Comparison of ENCODE assay signal across 9 cellular contexts in the genomic region with DNA sequence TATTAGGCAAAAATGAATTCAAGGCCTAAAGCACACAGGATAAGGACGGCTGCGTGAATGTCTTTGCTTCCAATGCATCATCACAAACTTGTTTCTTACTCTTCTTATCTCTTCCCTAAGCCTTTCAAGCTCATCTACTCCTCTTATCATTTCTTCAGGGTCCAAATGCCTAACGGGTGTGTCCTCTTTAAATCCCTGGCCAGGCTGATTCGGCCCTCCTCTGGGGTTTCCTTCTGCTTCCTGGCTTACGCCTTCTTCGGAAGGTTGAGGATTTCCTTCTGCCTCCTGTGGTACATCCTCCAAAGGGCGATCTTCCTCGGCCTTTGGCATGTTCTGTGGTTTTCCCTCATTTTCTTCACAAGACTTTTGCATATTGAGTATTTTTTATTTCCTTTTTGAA. TPM values are rescaled to one million over a fixed set of nuclear protein-coding genes. Genes with fewer than 3 reads are reported as not detected.
DNase-seq lines count a peak whose midpoint lies in the region; ATAC-seq, FAIRE-seq and TF ChIP-seq lines count a peak whose summit lies in the region.
"Had no signal": no experiment of that assay in that cellular context is flagged by ENCODE, and none has a peak within 500 bp of the region (broad histone marks: within the 10 kb centered on the region; RNA-seq: fewer than 3 reads in every experiment).

No MANE protein-coding gene starts in this region.

- peaks cover 0 to 19% (median 0%) of the 10 kb centered on the region in 9 donors for H3K36me3 ChIP-seq in heart right ventricle

- H3K4me3 ChIP-seq in GM08714 (ENCODE audit: low read length) (peak overlapping the region; percentile 63), heart right ventricle (peak overlapping the region; percentile 41 to 84 (median 68)), skeletal muscle cell (ENCODE audit: low read depth, low read length) (peak overlapping the region; percentile 72)

- H3K36me3 Mint-ChIP-seq in activated CD4-positive, alpha-beta memory T cell treated with anti-CD3 and anti-CD28 coated beads, Interleukin-2, amount 10 ng/mL, durations not matched to agents 7 days and 5 days (ENCODE audit: low read depth) = peaks cover 18% of the 10 kb centered on the region

- CTCF ChIA-PET in activated CD4-positive, alpha-beta memory T cell treated with anti-CD3 and anti-CD28 coated beads, Interleukin-2, amount 10 ng/mL, durations not matched to agents 7 days and 5 days (lab: Charles Lee) = no interaction called here

- POLR2A ChIA-PET in activated CD4-positive, alpha-beta memory T cell treated with anti-CD3 and anti-CD28 coated beads, Interleukin-2, amount 10 ng/mL, durations not matched to agents 7 days and 5 days (lab: Charles Lee) = interaction anchor here (1.4 kb wide), 1 partner anchor 39 kb away, joined by 4 read pairs; a partner anchor contains a TSS

- no peaks in the 10 kb centered on the region for H3K27me3 Mint-ChIP-seq in activated CD4-positive, alpha-beta memory T cell treated with anti-CD3 and anti-CD28 coated beads, Interleukin-2, amount 10 ng/mL, durations not matched to agents 7 days and 5 days

- H3K9me3 ChIP-seq in heart right ventricle = no peaks in the 10 kb centered on the region

- 5 to 17% methylated on average over 8 of the region's 8 CpGs for WGBS in heart right ventricle, 2 donors

- ATAC-seq in heart right ventricle (peak in 4 of 8 donors; percentile 44 to 55 (median 46)), HG03378 (IDR thresholded peaks at IDR 0.05; ENCODE audit: unreplicated experiment) (no peak)

- H3K4me1 Mint-ChIP-seq in activated CD4-positive, alpha-beta memory T cell treated with anti-CD3 and anti-CD28 coated beads, Interleukin-2, amount 10 ng/mL, durations not matched to agents 7 days and 5 days = peaks cover 16% of the 10 kb centered on the region

- intact Hi-C loops in heart right ventricle (cut with DNase I) = loop anchor here in 5 of 10 donors (5.0 to 10.0 kb wide), 3 partner anchors 36 to 81 kb away; a partner anchor contains a TSS

- FAIRE-seq in H54 (lab: Jason Lieb, UNC) = no peak

- H3K4me3 Mint-ChIP-seq in activated CD4-positive, alpha-beta memory T cell treated with anti-CD3 and anti-CD28 coated beads, Interleukin-2, amount 10 ng/mL, durations not matched to agents 7 days and 5 days = peak overlapping the region; percentile 95

- H3K9me3 Mint-ChIP-seq in activated CD4-positive, alpha-beta memory T cell treated with anti-CD3 and anti-CD28 coated beads, Interleukin-2, amount 10 ng/mL, durations not matched to agents 7 days and 5 days = no peaks in the 10 kb centered on the region

- peaks cover 0 to 21% (median 11%) of the 10 kb centered on the region in 9 donors for H3K4me1 ChIP-seq in heart right ventricle

- TF ChIP-seq CTCF in heart right ventricle (IDR thresholded peaks at IDR 0.05) = no peak

- H3K27me3 ChIP-seq in heart right ventricle = peaks cover 0 to 24% (median 0%) of the 10 kb centered on the region in 7 donors

- H3K27ac ChIP-seq in heart right ventricle = peak overlapping the region; percentile 70 to 92 (median 86)

- no peak for TF ChIP-seq POLR2A in H54 (IDR thresholded peaks at IDR 0.05; ENCODE audit: low read depth, low read length)

- DNase-seq in activated CD4-positive, alpha-beta memory T cell treated with anti-CD3 and anti-CD28 coated beads, Interleukin-2, amount 10 ng/mL, durations not matched to agents 7 days and 5 days = no peak
- DNase-seq in heart right ventricle = peak; percentile 8 to 9
- DNase-seq in skeletal muscle cell (ENCODE audit: low read depth) = no peak
- no peak for DNase-seq in H54 (ENCODE audit: insufficient read length, low spot score)
- DNase-seq in SKM-1 (lab: John Stamatoyannopoulos, UW; ENCODE audit: unreplicated experiment) = no peak
- no peak for DNase-seq in NCI-H446 treated with DMSO at 0.1 percent for 48 hours (lab: John Stamatoyannopoulos, UW)

- H3K27ac Mint-ChIP-seq in activated CD4-positive, alpha-beta memory T cell treated with anti-CD3 and anti-CD28 coated beads, Interleukin-2, amount 10 ng/mL, durations not matched to agents 7 days and 5 days = no peak overlapping the region

RNA-seq across cellular contexts. Expression of a gene that starts 1.3 kb away (rescaled TPM):
- total RNA-seq in activated CD4-positive, alpha-beta memory T cell treated with anti-CD3 and anti-CD28 coated beads, Interleukin-2, amount 10 ng/mL, durations not matched to agents 7 days and 5 days = 10 to 100 TPM; 41.9 to 42.6 TPM
- total RNA-seq in heart right ventricle = 10 to 100 TPM; 39.2 to 56.6 (median 51.9) TPM
- polyA plus RNA-seq in heart right ventricle = 10 to 100 TPM; 39.6 to 45.0 TPM

RNA-seq across cellular contexts. Expression of a gene that starts 22.9 kb away (rescaled TPM):
- total RNA-seq in activated CD4-positive, alpha-beta memory T cell treated with anti-CD3 and anti-CD28 coated beads, Interleukin-2, amount 10 ng/mL, durations not matched to agents 7 days and 5 days = not detected
- total RNA-seq in heart right ventricle = under 1 TPM in 5 of 10 donors, not detected in 5; 0.23 to 0.33 (median 0.28) TPM
- under 1 TPM; 0.23 to 0.37 TPM for polyA plus RNA-seq in heart right ventricle
- total RNA-seq: M059J had no signal

RNA-seq across cellular contexts. Expression of a gene that starts 38.7 kb away (rescaled TPM):
- 10 to 100 TPM; 10.5 to 12.2 TPM for total RNA-seq in activated CD4-positive, alpha-beta memory T cell treated with anti-CD3 and anti-CD28 coated beads, Interleukin-2, amount 10 ng/mL, durations not matched to agents 7 days and 5 days
- 10 to 100 TPM; 32.1 to 61.6 (median 46.3) TPM for total RNA-seq in heart right ventricle
- polyA plus RNA-seq in heart right ventricle = 10 to 100 TPM; 34.7 to 38.2 TPM

RNA-seq across cellular contexts. Expression of a gene that starts 57.2 kb away (rescaled TPM):
- total RNA-seq in activated CD4-positive, alpha-beta memory T cell treated with anti-CD3 and anti-CD28 coated beads, Interleukin-2, amount 10 ng/mL, durations not matched to agents 7 days and 5 days = 1 to 10 TPM; 8.1 to 9.3 TPM
- total RNA-seq in heart right ventricle = 1 to 10 TPM in 6 of 10 donors, under 1 TPM in 3, not detected in 1; 0.65 to 5.4 (median 1.9) TPM
- 1 to 10 TPM in 1 of 2 donors, under 1 TPM in 1; 0.37 to 3.4 TPM for polyA plus RNA-seq in heart right ventricle

Comparison
In these comparisons a context has a peak if more than half of its experiments do, and no peak if none do; other contexts are left out.
1. DNase-seq: peak in heart right ventricle (2 of 2); none in activated CD4-positive, alpha-beta memory T cell treated with anti-CD3 and anti-CD28 coated beads, Interleukin-2, amount 10 ng/mL, durations not matched to agents 7 days and 5 days (single experiment), skeletal muscle cell (single experiment), H54 (single experiment), SKM-1 (single experiment) and NCI-H446 treated with DMSO at 0.1 percent for 48 hours (single experiment).
2. Peak in every context shown above with its lines, with median percentiles within 50 percentile points of each other: H3K4me3 ChIP-seq.